In genomic region chr10:31603245-31604087, GRCh38 we compare ENCODE assay signal across 8 cellular contexts.
DNase-seq lines count a peak whose midpoint lies in the region; ATAC-seq, FAIRE-seq and TF ChIP-seq lines count a peak whose summit lies in the region.

No MANE protein-coding gene starts in this region.

- H3K9me3 ChIP-seq in kidney (ENCODE audit: control insufficient read depth in 1 of 2, low read length in 2 of 2): no peaks in the 10 kb centered on the region

- peak overlapping the region; percentile 70 to 82 for H3K4me3 ChIP-seq in kidney (ENCODE audit: low read length in 2 of 2)

- H3K4me1 ChIP-seq in kidney (ENCODE audit: control insufficient read depth in 1 of 2, insufficient read depth in 1 of 2, low read depth in 1 of 2, low read length in 2 of 2): peaks cover 6 to 7% of the 10 kb centered on the region in 2 donors

- intact Hi-C loops in kidney (cut with DNase I): no loop called here

- peak overlapping the region; percentile 78 to 81 for H3K9ac ChIP-seq in kidney (ENCODE audit: low read length in 2 of 2)

- H3K36me3 ChIP-seq in kidney (ENCODE audit: control insufficient read depth in 1 of 2, insufficient read depth in 2 of 2, low read length in 2 of 2): no peaks in the 10 kb centered on the region

- DNase-seq in A172 (ENCODE audit: low spot score) (peak; percentile 95), NCI-H2171 treated with DMSO at 0.1 percent for 48 hours (lab: John Stamatoyannopoulos, UW) (peak; percentile 92), cerebellum (ENCODE audit: low spot score) (peak; percentile 45), kidney (peak; percentile 98)
- DNase-seq in activated CD4-positive, alpha-beta T cell treated with anti-CD3 and anti-CD28 coated beads for 1 hour: peak; percentile 43
- DNase-seq in stimulated activated CD4-positive, alpha-beta T cell treated with anti-CD3 and anti-CD28 coated beads, Interleukin-12 subunit alpha, Interleukin-12 subunit beta, amount 100 ng/mL, for 4 hours: peak; percentile 80

- TF ChIP-seq CTCF in kidney (IDR thresholded peaks at IDR 0.05; ENCODE audit: borderline replicate concordance, extremely low read depth, insufficient read depth): no peak

- ATAC-seq in GM18867 (IDR thresholded peaks at IDR 0.05; ENCODE audit: unreplicated experiment) (peak; percentile 98), HG03095 (IDR thresholded peaks at IDR 0.05; ENCODE audit: unreplicated experiment) (peak; percentile 97)

- no peak for FAIRE-seq in kidney (lab: Jason Lieb, UNC)

- peak overlapping the region; percentile 44 to 71 for H3K27ac ChIP-seq in kidney (ENCODE audit: low read depth in 2 of 2, low read length in 2 of 2)

Comparison
In these comparisons a context has a peak if more than half of its experiments do, and no peak if none do; other contexts are left out.
1. Peak in every context shown above with its lines: DNase-seq, ATAC-seq, H3K4me3 ChIP-seq and H3K27ac ChIP-seq.
2. DNase-seq: peak in every context shown above with its lines; median percentile 98 in kidney; 95 in A172; 92 in NCI-H2171 treated with DMSO at 0.1 percent for 48 hours; 80 in stimulated activated CD4-positive, alpha-beta T cell treated with anti-CD3 and anti-CD28 coated beads, Interleukin-12 subunit alpha, Interleukin-12 subunit beta, amount 100 ng/mL, for 4 hours; 45 in cerebellum; 43 in activated CD4-positive, alpha-beta T cell treated with anti-CD3 and anti-CD28 coated beads for 1 hour.